Comparison of ENCODE assay signal across 21 cellular contexts in the genomic region with DNA sequence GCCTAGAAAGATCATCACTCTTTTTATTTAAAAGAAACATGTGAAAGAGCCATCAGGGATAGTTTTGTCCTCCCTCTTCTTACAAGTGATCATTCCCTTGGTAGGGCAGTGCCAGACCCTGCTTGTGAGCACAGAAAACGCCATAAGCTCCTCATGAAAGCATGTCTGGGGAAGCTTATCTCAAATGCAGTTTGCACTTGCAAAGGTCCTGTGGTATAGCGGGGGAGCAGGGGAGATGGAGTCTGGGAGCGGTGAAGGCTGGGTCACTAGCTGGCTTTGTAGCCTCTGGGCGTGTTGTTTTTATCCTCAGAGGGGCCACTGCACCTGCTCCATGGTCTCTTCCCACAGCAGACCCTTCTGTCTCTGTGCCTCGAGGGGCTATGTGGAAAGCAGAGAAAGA.
A peak's percentile ranks its signal among the peaks of the same experiment; 100 is the strongest.
DNase-seq lines count a peak whose midpoint lies in the region; ATAC-seq, FAIRE-seq and TF ChIP-seq lines count a peak whose summit lies in the region.
"Had no signal": no experiment of that assay in that cellular context is flagged by ENCODE, and none has a peak within 500 bp of the region (broad histone marks: within the 10 kb centered on the region; RNA-seq: fewer than 3 reads in every experiment).

No MANE protein-coding gene starts in this region.

- H3K27ac ChIP-seq in A549 (peak overlapping the region; percentile 29 to 82; a peak in 4 of 6 replicates), GM23338 (ENCODE audit: low read depth) (no peak overlapping the region), H1 (ENCODE audit: low read depth, low read length) (no peak overlapping the region), neutrophil (peak overlapping the region; percentile 86)

- 0 out of 2 replicates have a peak overlapping the region, but pooled peaks have one; percentile 20 for H2AK5ac ChIP-seq in H1 (ENCODE audit: low read depth, low read length)

- no peaks in the 10 kb centered on the region for H3K9me2 ChIP-seq in GM23338 (ENCODE audit: insufficient read depth)
- H3K9me2 ChIP-seq: SK-N-SH had no signal

- H3K18ac ChIP-seq in H1 (ENCODE audit: extremely low read depth, low read length): no peak overlapping the region

- H3K4me1 ChIP-seq in A549: peaks cover 100% of the 10 kb centered on the region
- H3K4me1 ChIP-seq in GM23338 (ENCODE audit: insufficient read depth): peaks cover 95% of the 10 kb centered on the region
- peaks cover 6 to 43% (median 30%) of the 10 kb centered on the region in 4 experiments for H3K4me1 ChIP-seq in H1 (replicated peaks in 1 of 4; ENCODE audit: control insufficient read depth in 3 of 4, insufficient read depth in 4 of 4, low read length in 3 of 4)
- peaks cover 86 to 88% of the 10 kb centered on the region in 2 experiments for H3K4me1 ChIP-seq in neutrophil (ENCODE audit: control insufficient read depth in 1 of 2, insufficient read depth in 1 of 2, low read depth in 1 of 2, low read length in 1 of 2)

- intact Hi-C loops in activated T-helper 2 cell treated with anti-CD3 and anti-CD28 coated beads, Interferon-gamma antibody, Interleukin-2, Interleukin-4, amounts not matched to agents 10 μg/mL and 5 μg/mL and 100 μg/mL, durations not matched to agents 14 hours and 24 hours and 36 hours (cut with micrococcal nuclease): no loop called here

- no peak overlapping the region for H3K4ac ChIP-seq in H1 (replicated peaks; ENCODE audit: insufficient read length, low read depth, low read length)

- TF ChIP-seq RAD21 in A549 (conservative IDR thresholded peaks at IDR 0.05 in 1 of 2, IDR thresholded peaks at IDR 0.05 in 1 of 2) (no peak), H1 (IDR thresholded peaks at IDR 0.05 in 1 of 2, conservative IDR thresholded peaks at IDR 0.05 in 1 of 2; ENCODE audit: low read depth in 2 of 2, low read length in 2 of 2) (no peak)

- no peak overlapping the region for H4K8ac ChIP-seq in H1 (ENCODE audit: extremely low read depth, insufficient read depth, low read length)

- H3K9ac ChIP-seq in H1 (replicated peaks in 1 of 4; ENCODE audit: extremely low read depth in 1 of 4, low read depth in 3 of 4, low read length in 3 of 4): no peak overlapping the region
- H3K9ac ChIP-seq: SK-N-SH had no signal

- peaks cover 88% of the 10 kb centered on the region for H3K4me1 Mint-ChIP-seq in GM23338
- H3K4me1 Mint-ChIP-seq in activated T-helper 2 cell treated with anti-CD3 and anti-CD28 coated beads, Interferon-gamma antibody, Interleukin-2, Interleukin-4, amounts not matched to agents 10 μg/mL and 5 μg/mL and 100 μg/mL, durations not matched to agents 14 hours and 24 hours and 36 hours (ENCODE audit: low read depth): peaks cover 40% of the 10 kb centered on the region

- H3K4me2 ChIP-seq in A549 (peak overlapping the region; percentile 61; the same call in 2 of the 3 replicates), GM23338 (peak overlapping the region; percentile 49), H1 (ENCODE audit: insufficient read depth in 1 of 2, low read depth in 2 of 2, low read length in 2 of 2) (no peak overlapping the region)
- H3K4me2 ChIP-seq: SK-N-SH had no signal

- TF ChIP-seq CTCF in A549 (IDR thresholded peaks at IDR 0.05): no peak
- no peak for TF ChIP-seq CTCF in GM23338 (conservative IDR thresholded peaks at IDR 0.05; ENCODE audit: low read depth in 2 of 2)
- TF ChIP-seq CTCF in H1 (IDR thresholded peaks at IDR 0.05; ENCODE audit: control extremely low read depth in 1 of 3, insufficient read depth in 1 of 3, low read depth in 1 of 3, low read length in 3 of 3): no peak
- no peak for TF ChIP-seq CTCF in neutrophil (IDR thresholded peaks at IDR 0.05)

- H3K79me2 ChIP-seq in GM23338 (replicated peaks; ENCODE audit: insufficient read depth) (peaks cover 97% of the 10 kb centered on the region), H1 (ENCODE audit: control insufficient read depth in 1 of 2, insufficient read depth in 2 of 2, low read length in 2 of 2) (peaks cover 3 to 99% of the 10 kb centered on the region in 2 experiments; a peak in 3 of 4 replicates)

- H3K36me3 Mint-ChIP-seq in GM23338 (ENCODE audit: low read depth): no peaks in the 10 kb centered on the region
- no peaks in the 10 kb centered on the region for H3K36me3 Mint-ChIP-seq in activated T-helper 2 cell treated with anti-CD3 and anti-CD28 coated beads, Interferon-gamma antibody, Interleukin-2, Interleukin-4, amounts not matched to agents 10 μg/mL and 5 μg/mL and 100 μg/mL, durations not matched to agents 14 hours and 24 hours and 36 hours (ENCODE audit: low read depth)
- H3K36me3 Mint-ChIP-seq: CD14-positive monocyte had no signal

- no peak for FAIRE-seq in A549 (lab: Jason Lieb, UNC)
- FAIRE-seq in H1 (lab: Jason Lieb, UNC): no peak
- FAIRE-seq: HepG2 had no signal

- H2AFZ ChIP-seq in GM23338 (no peak overlapping the region), H1 (ENCODE audit: low read length) (no peak overlapping the region)

- TF ChIP-seq POLR2A in A549 (IDR thresholded peaks at IDR 0.05; ENCODE audit: low read length): no peak
- no peak for TF ChIP-seq POLR2A in H1 (IDR thresholded peaks at IDR 0.05; ENCODE audit: control extremely low read depth in 1 of 2, low read depth in 2 of 2, low read length in 2 of 2)

- CTCF ChIA-PET in A549 (lab: Yijun Ruan, JAX): interaction anchor here (0.8 to 14.2 kb wide), 7 partner anchors 9 to 287 kb away, joined by 3 to 172 read pairs (median 4); no protein-coding TSS in a partner anchor
- CTCF ChIA-PET in H1 (lab: Charles Lee; ENCODE audit: partially characterized antibody): interaction anchor here (0.8 to 3.0 kb wide), 4 partner anchors 11 to 213 kb away, joined by 3 to 16 read pairs (median 4); no protein-coding TSS in a partner anchor

- no peaks in the 10 kb centered on the region for H3K36me3 ChIP-seq in GM23338 (ENCODE audit: insufficient read depth)
- H3K36me3 ChIP-seq in H1 (ENCODE audit: control insufficient read depth in 2 of 4, insufficient read depth in 4 of 4, low read length in 3 of 4): no peaks in the 10 kb centered on the region
- no peaks in the 10 kb centered on the region for H3K36me3 ChIP-seq in neutrophil
- H3K36me3 ChIP-seq: HAP-1 had no signal

- H2BK20ac ChIP-seq in H1 (ENCODE audit: low read length): no peak overlapping the region

- no peak for TF ChIP-seq EP300 in A549 (IDR thresholded peaks at IDR 0.05)
- no peak for TF ChIP-seq EP300 in H1 (IDR thresholded peaks at IDR 0.05; ENCODE audit: borderline replicate concordance in 1 of 2, low read depth in 2 of 2, low read length in 2 of 2)

- H2BK15ac ChIP-seq in H1 (ENCODE audit: low read length): no peak overlapping the region

- POLR2A ChIA-PET in A549 (lab: Yijun Ruan, JAX) (interaction anchor here (1.7 kb wide), 1 partner anchor 9 kb away, joined by 4 read pairs; no protein-coding TSS in a partner anchor), H1 (lab: Charles Lee; ENCODE audit: partially characterized antibody) (interaction anchor here (1.2 to 2.9 kb wide), 4 partner anchors 10 to 54 kb away, joined by 3 to 8 read pairs (median 5); no protein-coding TSS in a partner anchor)

- H3K23ac ChIP-seq in H1 (ENCODE audit: insufficient read length): no peak overlapping the region

- H3K27me3 ChIP-seq in GM23338 (ENCODE audit: insufficient read depth) (no peaks in the 10 kb centered on the region), H1 (replicated peaks in 1 of 4; ENCODE audit: control insufficient read depth in 3 of 4, extremely low read depth in 1 of 4, insufficient read depth in 3 of 4, low read length in 3 of 4) (no peaks in the 10 kb centered on the region), neutrophil (no peaks in the 10 kb centered on the region)

- no peak overlapping the region for H3K56ac ChIP-seq in H1 (replicated peaks; ENCODE audit: insufficient read length, low read depth, low read length)

- H3K9me3 Mint-ChIP-seq in GM23338: no peaks in the 10 kb centered on the region
- H3K9me3 Mint-ChIP-seq in activated T-helper 2 cell treated with anti-CD3 and anti-CD28 coated beads, Interferon-gamma antibody, Interleukin-2, Interleukin-4, amounts not matched to agents 10 μg/mL and 5 μg/mL and 100 μg/mL, durations not matched to agents 14 hours and 24 hours and 36 hours: no peaks in the 10 kb centered on the region
- H3K9me3 Mint-ChIP-seq: CD14-positive monocyte had no signal

- H3F3A ChIP-seq in GM23338 (replicated peaks; ENCODE audit: low read depth): no peaks in the 10 kb centered on the region

- WGBS in A549 (ENCODE audit: missing lambda C conversion rate): 92% methylated on average over 5 of the region's 5 CpGs
- 78% methylated on average over 5 of the region's 5 CpGs; no CpG with 5 or more reads in 1 of the 2 experiments for WGBS in H1 (ENCODE audit: extremely low coverage in 1 of 2, insufficient coverage in 1 of 2, insufficient read length in 1 of 2, insufficient replicate concordance in 2 of 2, low coverage in 1 of 2, low lambda C conversion rate in 2 of 2, missing lambda C conversion rate in 1 of 2), 2 experiments

- H2BK120ac ChIP-seq in H1 (replicated peaks; ENCODE audit: low read depth, low read length): no peak overlapping the region

- no peak overlapping the region for H4K5ac ChIP-seq in H1 (ENCODE audit: insufficient read length, low read depth, low read length)

- peak overlapping the region; percentile 78 for H3K27ac Mint-ChIP-seq in GM23338
- H3K27ac Mint-ChIP-seq in activated T-helper 2 cell treated with anti-CD3 and anti-CD28 coated beads, Interferon-gamma antibody, Interleukin-2, Interleukin-4, amounts not matched to agents 10 μg/mL and 5 μg/mL and 100 μg/mL, durations not matched to agents 14 hours and 24 hours and 36 hours: no peak overlapping the region

- no peak for DNase-seq in A549 (ENCODE audit: low read depth in 1 of 2, low spot score in 1 of 2)
- DNase-seq in GM23338 (ENCODE audit: low spot score): no peak
- DNase-seq in H1 (ENCODE audit: low read depth in 1 of 2, low spot score in 2 of 2): no peak
- no peak for DNase-seq in activated T-helper 2 cell treated with anti-CD3 and anti-CD28 coated beads, Interferon-gamma antibody, Interleukin-2, Interleukin-4, amounts not matched to agents 10 μg/mL and 5 μg/mL and 100 μg/mL, durations not matched to agents 14 hours and 24 hours and 36 hours (ENCODE audit: low spot score)
- no peak for DNase-seq in activated T-cell treated with anti-CD3 and anti-CD28 coated beads, Interleukin-2, amount 50 U/mL, for 1 hour
- no peak for DNase-seq in NCI-H1694 (lab: John Stamatoyannopoulos, UW)
- DNase-seq in NCI-H1417 (lab: John Stamatoyannopoulos, UW): no peak
- DNase-seq: DMS79 treated with DMSO at 0.1 percent for 48 hours, KBM-7, NCI-H1105 treated with DMSO at 0.1 percent for 48 hours, NCI-H187, NCI-H2107, NCI-H2227 treated with DMSO at 0.1 percent for 48 hours, NCI-H510A treated with DMSO at 0.1 percent for 48 hours, NCI-H82, SHP77, SK-N-SH had no signal

- H3K4me3 ChIP-seq in A549 (no peak overlapping the region), GM23338 (no peak overlapping the region), H1 (ENCODE audit: extremely low read depth in 1 of 4, insufficient read depth in 2 of 4, low read depth in 3 of 4, low read length in 4 of 4) (no peak overlapping the region), neutrophil (ENCODE audit: low read depth in 1 of 2, low read length in 1 of 2) (no peak overlapping the region)
- H3K4me3 ChIP-seq: HAP-1 had no signal

- peaks cover 11% of the 10 kb centered on the region for H3K79me1 ChIP-seq in H1 (ENCODE audit: low read depth, low read length)

- H3K4me3 Mint-ChIP-seq in GM23338: no peak overlapping the region
- no peak overlapping the region for H3K4me3 Mint-ChIP-seq in activated T-helper 2 cell treated with anti-CD3 and anti-CD28 coated beads, Interferon-gamma antibody, Interleukin-2, Interleukin-4, amounts not matched to agents 10 μg/mL and 5 μg/mL and 100 μg/mL, durations not matched to agents 14 hours and 24 hours and 36 hours (ENCODE audit: low read depth)
- H3K4me3 Mint-ChIP-seq: CD14-positive monocyte had no signal

- H2BK12ac ChIP-seq in H1 (ENCODE audit: low read depth, low read length): peak overlapping the region; percentile 70; the same call in 1 of the 2 replicates

- ATAC-seq in A549 (no peak), GM23338 (no peak)
- ATAC-seq: HepG2 had no signal

- no peaks in the 10 kb centered on the region; the same call in 1 of the 2 replicates for H3K23me2 ChIP-seq in H1 (ENCODE audit: low read depth, low read length)

- H3K27me3 Mint-ChIP-seq in GM23338 (ENCODE audit: insufficient read depth, low read depth, poor library complexity): peaks cover 12% of the 10 kb centered on the region
- no peaks in the 10 kb centered on the region for H3K27me3 Mint-ChIP-seq in activated T-helper 2 cell treated with anti-CD3 and anti-CD28 coated beads, Interferon-gamma antibody, Interleukin-2, Interleukin-4, amounts not matched to agents 10 μg/mL and 5 μg/mL and 100 μg/mL, durations not matched to agents 14 hours and 24 hours and 36 hours (ENCODE audit: low read depth)

- no peaks in the 10 kb centered on the region for H3K9me3 ChIP-seq in A549
- no peaks in the 10 kb centered on the region for H3K9me3 ChIP-seq in H1 (ENCODE audit: insufficient read depth in 2 of 2, low read depth in 1 of 2, low read length in 1 of 2)
- H3K9me3 ChIP-seq in neutrophil: no peaks in the 10 kb centered on the region
- H3K9me3 ChIP-seq: HAP-1, SK-N-SH had no signal

- no peak overlapping the region for H2BK5ac ChIP-seq in H1 (ENCODE audit: low read depth, low read length)

- no peak overlapping the region for H4K91ac ChIP-seq in H1 (replicated peaks; ENCODE audit: insufficient read length, low read length)

- H3K14ac ChIP-seq in H1 (ENCODE audit: insufficient read length): no peak overlapping the region

- peaks cover 44% of the 10 kb centered on the region for H4K20me1 ChIP-seq in GM23338 (replicated peaks; ENCODE audit: insufficient read depth)
- peaks cover 12 to 19% of the 10 kb centered on the region in 2 experiments for H4K20me1 ChIP-seq in H1 (replicated peaks in 1 of 2; ENCODE audit: control insufficient read depth in 1 of 2, insufficient read depth in 2 of 2, low read length in 2 of 2)

Comparison
In these comparisons a context has a peak if more than half of its experiments do, and no peak if none do; other contexts are left out.
1. H3K27ac ChIP-seq: peak in A549 (2 of 2) and neutrophil (single experiment); none in GM23338 (single experiment) and H1 (single experiment).
2. H3K4me2 ChIP-seq: peak in A549 (single experiment) and GM23338 (single experiment); none in H1 (0 of 2).